Comparison of ENCODE assay signal across 12 cellular contexts in genomic region chr19:2044709-2045500, GRCh38. TPM values are rescaled to one million over a fixed set of nuclear protein-coding genes. Genes with fewer than 3 reads are reported as not detected.
DNase-seq lines count a peak whose midpoint lies in the region; ATAC-seq and TF ChIP-seq lines count a peak whose summit lies in the region.
"Had no signal": no experiment of that assay in that cellular context is flagged by ENCODE, and none has a peak within 500 bp of the region (broad histone marks: within the 10 kb centered on the region; RNA-seq: fewer than 3 reads in every experiment).

No MANE protein-coding gene starts in this region.

- no peak overlapping the region for H4K91ac ChIP-seq in IMR-90 (ENCODE audit: insufficient read depth, low read depth, low read length)

- no peak overlapping the region for H4K8ac ChIP-seq in IMR-90 (ENCODE audit: low read depth in 2 of 2, low read length in 2 of 2)

- TF ChIP-seq POLR2A in IMR-90 (IDR thresholded peaks at IDR 0.05; ENCODE audit: low read depth, low read length): no peak

- no peak overlapping the region for H2BK120ac ChIP-seq in IMR-90 (ENCODE audit: low read depth, low read length)

- H3K27me3 Mint-ChIP-seq in CD4-positive, alpha-beta T cell: no peaks in the 10 kb centered on the region

- H2BK15ac ChIP-seq in IMR-90 (ENCODE audit: low read depth, low read length): no peak overlapping the region

- intact Hi-C loops in CD4-positive, alpha-beta T cell (cut with DNase I, micrococcal nuclease): no loop called here
- intact Hi-C loops in IMR-90 (cut with micrococcal nuclease): no loop called here
- intact Hi-C loops in psoas muscle (cut with DNase I): no loop called here

- no peak overlapping the region for H3K18ac ChIP-seq in IMR-90 (ENCODE audit: low read depth, low read length)

- peaks cover 56% of the 10 kb centered on the region for H4K20me1 ChIP-seq in IMR-90 (ENCODE audit: insufficient read depth, low read length)

- DNase-seq in CD4-positive, alpha-beta T cell: no peak
- DNase-seq in IMR-90 (no peak), ecto neural progenitor cell (ENCODE audit: low spot score) (peak; percentile 44), psoas muscle (peak in 1 of 2 donors; percentile 66), cerebellar cortex (ENCODE audit: low spot score) (no peak), NAMALWA (ENCODE audit: low spot score) (no peak), occipital lobe (lab: John Stamatoyannopoulos, UW) (no peak), HAP-1 (ENCODE audit: low spot score in 2 of 2) (no peak)
- DNase-seq: activated CD8-positive, alpha-beta memory T cell treated with anti-CD3 and anti-CD28 coated beads, Interleukin-2, amount 50 U/mL, for 4 hours; effector CD8-positive, alpha-beta T cell; kidney glomerular epithelial cell; trophoblast cell had no signal

- no TSS peak for BruUV-seq in IMR-90 (replicated peaks; lab: Mats Ljungman, UMichigan)

- H2AK5ac ChIP-seq in IMR-90 (ENCODE audit: low read depth, low read length): no peak overlapping the region

- H3K27me3 ChIP-seq in CD4-positive, alpha-beta T cell (ENCODE audit: control insufficient read depth, insufficient read depth, low read length): no peaks in the 10 kb centered on the region
- H3K27me3 ChIP-seq in IMR-90 (ENCODE audit: control insufficient read depth, insufficient read depth, low read length): no peaks in the 10 kb centered on the region
- H3K27me3 ChIP-seq in psoas muscle (ENCODE audit: insufficient read depth in 3 of 3, low read length in 2 of 3): no peaks in the 10 kb centered on the region
- H3K27me3 ChIP-seq in HAP-1 (ENCODE audit: low read depth): no peaks in the 10 kb centered on the region

- peaks cover 50% of the 10 kb centered on the region for H3K36me3 ChIP-seq in IMR-90 (ENCODE audit: control insufficient read depth, insufficient read depth, low read length)
- peaks cover 6 to 67% of the 10 kb centered on the region in 2 donors for H3K36me3 ChIP-seq in psoas muscle (ENCODE audit: insufficient read depth in 1 of 2, low read depth in 1 of 2)
- H3K36me3 ChIP-seq in HAP-1 (replicated peaks): peaks cover 55% of the 10 kb centered on the region

- H3K9me3 Mint-ChIP-seq in CD4-positive, alpha-beta T cell: no peaks in the 10 kb centered on the region

- H3K4me1 ChIP-seq in IMR-90 (ENCODE audit: control insufficient read depth, insufficient read depth, low read length) (peaks cover 32% of the 10 kb centered on the region), psoas muscle (peaks cover 93% of the 10 kb centered on the region), HAP-1 (peaks cover 18% of the 10 kb centered on the region)

- no peak overlapping the region for H2AFZ ChIP-seq in IMR-90 (replicated peaks; ENCODE audit: low read length, poor library complexity)

- H3K4me3 ChIP-seq in IMR-90 (ENCODE audit: insufficient read depth, low read depth, low read length) (no peak overlapping the region), psoas muscle (peak overlapping the region; percentile 97), HAP-1 (no peak overlapping the region)

- peak overlapping the region; percentile 97 for H3K27ac Mint-ChIP-seq in CD4-positive, alpha-beta T cell

- 0 out of 2 replicates have a peak, but pooled peaks cover 4% of the 10 kb centered on the region for H3K9me1 ChIP-seq in IMR-90 (ENCODE audit: insufficient read depth, low read length)

- peak overlapping the region; percentile 66 for H3K4me3 Mint-ChIP-seq in CD4-positive, alpha-beta T cell

- H3K14ac ChIP-seq in IMR-90 (replicated peaks; ENCODE audit: low read depth, low read length): no peak overlapping the region

- H3K79me1 ChIP-seq in IMR-90 (ENCODE audit: low read depth in 1 of 2, low read length in 2 of 2): peaks cover 10 to 65% of the 10 kb centered on the region in 2 experiments; a peak in 3 of 4 replicates

- no peak overlapping the region for H2BK20ac ChIP-seq in IMR-90 (ENCODE audit: low read depth, low read length)

- no peak overlapping the region for H3K9ac ChIP-seq in IMR-90 (ENCODE audit: low read depth, low read length)

- dilution Hi-C loops in IMR-90 (cut with HindIII; ENCODE audit: low sequenced_read_pairs, unreplicated experiment): no loop called here

- TF ChIP-seq CTCF in CD4-positive, alpha-beta T cell (IDR thresholded peaks at IDR 0.05): no peak
- TF ChIP-seq CTCF in IMR-90 (conservative IDR thresholded peaks at IDR 0.05; ENCODE audit: low read depth, low read length) (no peak), psoas muscle (IDR thresholded peaks at IDR 0.05) (no peak)

- peak overlapping the region; percentile 53 for H3K27ac ChIP-seq in CD4-positive, alpha-beta T cell (ENCODE audit: low read depth, low read length)
- H3K27ac ChIP-seq in IMR-90 (ENCODE audit: insufficient read depth, low read length): no peak overlapping the region
- peak overlapping the region; percentile 98 for H3K27ac ChIP-seq in psoas muscle

- no peaks in the 10 kb centered on the region for H3K9me3 ChIP-seq in CD4-positive, alpha-beta T cell (ENCODE audit: control insufficient read depth, low read length)
- H3K9me3 ChIP-seq in IMR-90 (ENCODE audit: control insufficient read depth, insufficient read depth, low read length) (no peaks in the 10 kb centered on the region), psoas muscle (no peaks in the 10 kb centered on the region), HAP-1 (no peaks in the 10 kb centered on the region)

- no peak overlapping the region for H2BK5ac ChIP-seq in IMR-90 (ENCODE audit: low read depth, low read length, poor library complexity, severe bottlenecking)

- in situ Hi-C loops in IMR-90 (cut with MboI; ENCODE audit: low sequenced_read_pairs) (no loop called here), HAP-1 (cut with MboI; ENCODE audit: low sequenced_read_pairs) (no loop called here)

- POLR2A ChIA-PET in CD4-positive, alpha-beta T cell (lab: Charles Lee): interaction anchor here (1.9 kb wide), 1 partner anchor 13 kb away, joined by 5 read pairs; no protein-coding TSS in a partner anchor
- POLR2A ChIA-PET in IMR-90 (lab: Charles Lee; ENCODE audit: unreplicated experiment): no interaction called here

- H3K56ac ChIP-seq in IMR-90 (ENCODE audit: extremely low read depth, insufficient read depth, low read length): no peak overlapping the region

- no peak for TF ChIP-seq RAD21 in IMR-90 (IDR thresholded peaks at IDR 0.05; ENCODE audit: low read length)

- peaks cover 54% of the 10 kb centered on the region for H3K36me3 Mint-ChIP-seq in CD4-positive, alpha-beta T cell (ENCODE audit: low read depth)

- WGBS in IMR-90 (ENCODE audit: extremely low coverage in 2 of 2, insufficient read length in 1 of 2), 2 experiments: 95% methylated on average over 7 of the region's 18 CpGs; no CpG with 5 or more reads in 1 of the 2 experiments
- WGBS in psoas muscle, 3 donors: 44 to 52% (median 50%) methylated on average over 18 of the region's 18 CpGs

- no peak overlapping the region for H3K4me2 ChIP-seq in IMR-90 (ENCODE audit: low read depth, low read length)

- H4K5ac ChIP-seq in IMR-90 (ENCODE audit: low read depth, low read length): no peak overlapping the region

- no peak overlapping the region for H3K23ac ChIP-seq in IMR-90 (ENCODE audit: low read depth, low read length)

- CTCF ChIA-PET in CD4-positive, alpha-beta T cell (lab: Charles Lee): interaction anchor here (1.1 kb wide), 1 partner anchor 25 kb away, joined by 7 read pairs; no protein-coding TSS in a partner anchor
- CTCF ChIA-PET in IMR-90 (lab: Yijun Ruan, JAX): no interaction called here

- H3K4me1 Mint-ChIP-seq in CD4-positive, alpha-beta T cell (ENCODE audit: low read depth): peaks cover 31% of the 10 kb centered on the region

- H3K4ac ChIP-seq in IMR-90 (ENCODE audit: low read depth, low read length): no peak overlapping the region

- ATAC-seq in CD4-positive, alpha-beta T cell (ENCODE audit: poor library complexity): no peak
- ATAC-seq in IMR-90 (ENCODE audit: low read depth) (no peak), psoas muscle (no peak)

- H2AK9ac ChIP-seq in IMR-90 (replicated peaks; ENCODE audit: low read depth, low read length, poor library complexity): peak overlapping the region; percentile 55

TF ChIP-seq in IMR-90, 13 proteins besides CTCF, POLR2A, EP300 and RAD21 (continues in another document):
- no peak for TF ChIP-seq NFE2L2 (IDR thresholded peaks at IDR 0.05; ENCODE audit: low read depth, low read length)

RNA-seq across cellular contexts. Expression of gene MKNK2, which starts 6.1 kb away (rescaled TPM):
- 100 to 1,000 TPM; 325 to 347 TPM for total RNA-seq in CD4-positive, alpha-beta T cell
- 20.8 and 21.9 TPM in 2 replicates for total RNA-seq in IMR-90 (2012; rRNA removed)
- polyA plus RNA-seq in IMR-90 (2012; rRNA removed): 31.8 and 37.5 TPM in 2 replicates
- polyA plus RNA-seq in IMR-90 (2012; cell fraction: cytosol; rRNA removed): 25.9 and 51.6 TPM in 2 replicates
- 57.0 and 142 TPM in 2 replicates for polyA plus RNA-seq in IMR-90 (2012; cell fraction: nucleus; rRNA removed; ENCODE audit: low replicate concordance)
- 1,000 to 10,000 TPM in 2 of 4 donors, 100 to 1,000 TPM in 2; 793 to 2,795 (median 946) TPM for total RNA-seq in psoas muscle
- 1,000 to 10,000 TPM in 2 of 3 donors, 100 to 1,000 TPM in 1; 888 to 1,268 (median 1,190) TPM for polyA plus RNA-seq in psoas muscle
- 16.8 TPM for total RNA-seq in occipital lobe

RNA-seq across cellular contexts. Expression of gene BTBD2, which starts 29.4 kb away (rescaled TPM):
- 10 to 100 TPM; 44.4 to 44.9 TPM for total RNA-seq in CD4-positive, alpha-beta T cell
- total RNA-seq in IMR-90 (2012; rRNA removed) (24.4 and 25.8 TPM in 2 replicates), psoas muscle (10 to 100 TPM; 56.3 to 68.4 (median 61.9) TPM), occipital lobe (49.1 TPM)
- polyA plus RNA-seq in IMR-90 (2012; rRNA removed) (65.7 and 67.1 TPM in 2 replicates), psoas muscle (10 to 100 TPM; 30.1 to 49.0 (median 36.6) TPM)
- polyA plus RNA-seq in IMR-90 (2012; cell fraction: cytosol; rRNA removed): 38.7 and 95.6 TPM in 2 replicates
- polyA plus RNA-seq in IMR-90 (2012; cell fraction: nucleus; rRNA removed; ENCODE audit: low replicate concordance): 53.9 and 143 TPM in 2 replicates

RNA-seq across cellular contexts. Expression of gene MOB3A, which starts 51.2 kb away (rescaled TPM):
- total RNA-seq in CD4-positive, alpha-beta T cell: 10 to 100 TPM; 96.4 to 97.3 TPM
- total RNA-seq in IMR-90 (2012; rRNA removed): 8.9 and 9.3 TPM in 2 replicates
- 26.5 and 28.8 TPM in 2 replicates for polyA plus RNA-seq in IMR-90 (2012; rRNA removed)
- 20.4 and 29.9 TPM in 2 replicates for polyA plus RNA-seq in IMR-90 (2012; cell fraction: cytosol; rRNA removed)
- 15.3 and 28.7 TPM in 2 replicates for polyA plus RNA-seq in IMR-90 (2012; cell fraction: nucleus; rRNA removed; ENCODE audit: low replicate concordance)
- 10 to 100 TPM in 3 of 4 donors, 1 to 10 TPM in 1; 9.9 to 19.8 (median 17.2) TPM for total RNA-seq in psoas muscle
- 10 to 100 TPM in 2 of 3 donors, 1 to 10 TPM in 1; 8.3 to 13.5 (median 11.3) TPM for polyA plus RNA-seq in psoas muscle
- 14.2 TPM for total RNA-seq in occipital lobe

RNA-seq across cellular contexts. Expression of gene IZUMO4, which starts 51.8 kb away (rescaled TPM):
- total RNA-seq in CD4-positive, alpha-beta T cell: 10 to 100 TPM; 17.4 to 17.9 TPM
- total RNA-seq in IMR-90 (2012; rRNA removed) (0.56 and 0.72 TPM in 2 replicates), psoas muscle (1 to 10 TPM in 3 of 4 donors, under 1 TPM in 1; 0.89 to 2.8 (median 1.4) TPM), occipital lobe (2.2 TPM)
- polyA plus RNA-seq in IMR-90 (2012; rRNA removed) (2.8 and 3.4 TPM in 2 replicates), psoas muscle (1 to 10 TPM in 2 of 3 donors, under 1 TPM in 1; 0.69 to 3.0 (median 2.0) TPM)
- polyA plus RNA-seq in IMR-90 (2012; cell fraction: cytosol; rRNA removed): 0.37 and 1.5 TPM in 2 replicates
- polyA plus RNA-seq in IMR-90 (2012; cell fraction: nucleus; rRNA removed; ENCODE audit: low replicate concordance): 19.5 and 47.8 TPM in 2 replicates

Comparison
In these comparisons a context has a peak if more than half of its experiments do, and no peak if none do; other contexts are left out.
1. RNA of gene MKNK2, which starts 6.1 kb away (total RNA-seq): 793 to 2,795 TPM in psoas muscle and 325 to 347 TPM in CD4-positive, alpha-beta T cell; 20.8 to 21.9 TPM in IMR-90 and 16.8 TPM in occipital lobe (single experiment); every median in the first group is over 10 times any median in the second.